9 cellular contexts compared by ENCODE assay signal in the genomic region with DNA sequence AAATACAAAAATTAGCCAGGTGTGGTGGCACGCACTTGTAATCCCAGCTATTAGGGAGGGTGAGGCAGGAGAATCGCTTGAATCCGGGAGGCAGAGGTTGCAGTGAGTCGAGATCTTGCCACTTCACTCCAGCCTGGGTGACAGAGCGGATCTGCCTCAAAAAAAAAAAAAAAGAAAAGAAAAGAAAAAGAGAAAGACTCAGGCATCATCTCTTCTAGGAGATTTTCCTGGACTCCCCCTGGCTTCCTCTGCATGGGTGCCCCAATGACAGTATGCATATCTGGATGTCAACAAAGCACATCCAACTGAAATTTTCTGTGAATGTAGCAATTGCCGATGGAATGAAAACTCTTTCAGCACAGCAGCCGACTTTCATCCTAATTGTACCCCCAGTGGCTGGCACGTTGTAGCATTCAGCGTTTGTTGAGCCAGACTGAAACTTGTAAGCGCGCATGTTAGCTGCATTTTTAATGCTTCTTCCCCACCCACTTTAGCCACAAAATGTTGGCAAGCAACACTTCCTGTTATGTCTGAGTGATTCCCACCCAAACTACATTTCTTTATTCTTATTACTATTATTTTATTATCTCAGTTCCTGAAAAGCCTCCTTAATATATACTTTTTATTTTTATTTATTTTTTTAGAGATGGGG.
DNase-seq lines count a peak whose midpoint lies in the region; TF ChIP-seq lines count a peak whose summit lies in the region.
"Had no signal": no experiment of that assay in that cellular context is flagged by ENCODE, and none has a peak within 500 bp of the region (broad histone marks: within the 10 kb centered on the region; RNA-seq: fewer than 3 reads in every experiment).

No MANE protein-coding gene starts in this region.

- peaks cover 2% of the 10 kb centered on the region for H3K9me3 Mint-ChIP-seq in activated CD4-positive, alpha-beta T cell treated with anti-CD3 and anti-CD28 coated beads, Interleukin-2, amount 10 ng/mL, durations not matched to agents 24 days and 14 days

- no peaks in the 10 kb centered on the region for H4K20me1 ChIP-seq in BLaER1 treated with 17β-estradiol and CSF1 and Interleukin-3, amounts not matched to agents 10 nM and 100 nM
- H4K20me1 ChIP-seq in OCI-LY7 (ENCODE audit: insufficient read depth, low read length), result no peaks in the 10 kb centered on the region

- H3K79me2 ChIP-seq in mesendoderm (ENCODE audit: control insufficient read depth, insufficient read depth, low read length) (no peaks in the 10 kb centered on the region), OCI-LY7 (ENCODE audit: insufficient read depth, low read depth, low read length) (no peaks in the 10 kb centered on the region)

- H3K9me3 ChIP-seq in BLaER1 treated with 17β-estradiol and CSF1 and Interleukin-3, amounts not matched to agents 10 nM and 100 nM (replicated peaks in 1 of 11), result peaks cover 0 to 11% (median 2%) of the 10 kb centered on the region in 11 experiments; a peak in 8 of 22 replicates
- no peaks in the 10 kb centered on the region for H3K9me3 ChIP-seq in OCI-LY7 (ENCODE audit: low read length)
- H3K9me3 ChIP-seq: ovary had no signal

- H2BK5ac ChIP-seq in mesendoderm (ENCODE audit: low read length), result no peak overlapping the region

- no peaks in the 10 kb centered on the region for H3K9me2 ChIP-seq in OCI-LY7 (ENCODE audit: insufficient read depth, low read length)

- H3K36me3 ChIP-seq in BLaER1 treated with 17β-estradiol and CSF1 and Interleukin-3, amounts not matched to agents 10 nM and 100 nM, result no peaks in the 10 kb centered on the region
- H3K36me3 ChIP-seq in mesendoderm (ENCODE audit: control insufficient read depth, insufficient read depth, low read length), result no peaks in the 10 kb centered on the region
- H3K36me3 ChIP-seq in OCI-LY7 (ENCODE audit: insufficient read depth, low read length), result no peaks in the 10 kb centered on the region
- H3K36me3 ChIP-seq: ovary had no signal

- H3K56ac ChIP-seq in mesendoderm (ENCODE audit: low read length), result no peak overlapping the region

- 0 out of 22 replicates have a peak overlapping the region, but pooled peaks of 1 of the 11 experiments have one; percentile 21 for H3K9ac ChIP-seq in BLaER1 treated with 17β-estradiol and CSF1 and Interleukin-3, amounts not matched to agents 10 nM and 100 nM
- H3K9ac ChIP-seq in mesendoderm (ENCODE audit: low read length), result no peak overlapping the region

- no peak overlapping the region for H4K5ac ChIP-seq in mesendoderm (ENCODE audit: low read length)

- H3K36me3 Mint-ChIP-seq in activated CD4-positive, alpha-beta T cell treated with anti-CD3 and anti-CD28 coated beads, Interleukin-2, amount 10 ng/mL, durations not matched to agents 24 days and 14 days (ENCODE audit: low read depth), result peaks cover under 1% of the 10 kb centered on the region

- H3K4me2 ChIP-seq in BLaER1 treated with 17β-estradiol and CSF1 and Interleukin-3, amounts not matched to agents 10 nM and 100 nM, result peak overlapping the region; percentile 26 to 77 (median 57)
- H3K4me2 ChIP-seq in mesendoderm (ENCODE audit: low read length) (no peak overlapping the region), OCI-LY7 (ENCODE audit: low read length) (no peak overlapping the region)

- H3K27ac ChIP-seq in BLaER1 treated with 17β-estradiol and CSF1 and Interleukin-3, amounts not matched to agents 10 nM and 100 nM, result peak overlapping the region in 4 of 11 experiments; percentile 12 to 73 (median 50); a peak in 6 of 22 replicates
- no peak overlapping the region for H3K27ac ChIP-seq in mesendoderm (ENCODE audit: low read depth, low read length)
- H3K27ac ChIP-seq in OCI-LY7 (ENCODE audit: low read depth, low read length, poor library complexity, severe bottlenecking), result no peak overlapping the region
- H3K27ac ChIP-seq: ovary had no signal

- no peak overlapping the region; a peak in 1 of 20 replicates for H3K4me3 ChIP-seq in BLaER1 treated with 17β-estradiol and CSF1 and Interleukin-3, amounts not matched to agents 10 nM and 100 nM
- H3K4me3 ChIP-seq in mesendoderm (ENCODE audit: low read length) (no peak overlapping the region), OCI-LY7 (ENCODE audit: low read depth, low read length, poor library complexity, severe bottlenecking) (no peak overlapping the region)
- H3K4me3 ChIP-seq: ovary had no signal

- H3K27me3 ChIP-seq in BLaER1 treated with 17β-estradiol and CSF1 and Interleukin-3, amounts not matched to agents 10 nM and 100 nM, result no peaks in the 10 kb centered on the region
- no peaks in the 10 kb centered on the region for H3K27me3 ChIP-seq in mesendoderm (ENCODE audit: insufficient read depth, low read length, poor library complexity)
- H3K27me3 ChIP-seq: ovary had no signal

- POLR2A ChIA-PET in OCI-LY7 (lab: Charles Lee), result interaction anchor here (0.7 kb wide), 1 partner anchor 120 kb away, joined by 3 read pairs; no protein-coding TSS in a partner anchor

- H3K79me1 ChIP-seq in mesendoderm (ENCODE audit: low read length), result no peaks in the 10 kb centered on the region

- no peak overlapping the region for H3K4ac ChIP-seq in mesendoderm (ENCODE audit: low read depth, low read length)

- no peak overlapping the region for H4K8ac ChIP-seq in mesendoderm (ENCODE audit: low read depth, low read length)

- no peak overlapping the region for H2AK5ac ChIP-seq in mesendoderm (ENCODE audit: low read length)

- peaks cover 21% of the 10 kb centered on the region for H3K4me1 Mint-ChIP-seq in activated CD4-positive, alpha-beta T cell treated with anti-CD3 and anti-CD28 coated beads, Interleukin-2, amount 10 ng/mL, durations not matched to agents 24 days and 14 days

- TF ChIP-seq CTCF in OCI-LY7 (conservative IDR thresholded peaks at IDR 0.05; ENCODE audit: low read length), result no peak

- peaks cover 9 to 56% (median 20%) of the 10 kb centered on the region in 10 experiments; a peak in 19 of 20 replicates for H3K4me1 ChIP-seq in BLaER1 treated with 17β-estradiol and CSF1 and Interleukin-3, amounts not matched to agents 10 nM and 100 nM
- H3K4me1 ChIP-seq in mesendoderm (ENCODE audit: control insufficient read depth, low read depth, low read length) (no peaks in the 10 kb centered on the region), OCI-LY7 (ENCODE audit: insufficient read depth, low read length, poor library complexity, severe bottlenecking) (no peaks in the 10 kb centered on the region)

- DNase-seq in HCEC 1CT (peak; percentile 32), fibroblast of peridontal ligament (ENCODE audit: extremely low read depth) (peak; percentile 75), mesendoderm (no peak), LoVo (ENCODE audit: low spot score) (no peak), OCI-LY7 (ENCODE audit: low spot score) (no peak), SW 1271 (lab: John Stamatoyannopoulos, UW) (no peak)
- peak; percentile 74 for DNase-seq in activated CD4-positive, alpha-beta T cell treated with anti-CD3 and anti-CD28 coated beads, Interleukin-2, amount 10 ng/mL, durations not matched to agents 24 days and 14 days
- DNase-seq: ovary had no signal

- no peak overlapping the region for H2BK120ac ChIP-seq in mesendoderm (ENCODE audit: low read depth, low read length)

- H3K18ac ChIP-seq in mesendoderm (ENCODE audit: low read length), result no peak overlapping the region

- CTCF ChIA-PET in OCI-LY7 (lab: Charles Lee; ENCODE audit: unreplicated experiment), result no interaction called here

- WGBS in mesendoderm (ENCODE audit: extremely low coverage, insufficient coverage, low lambda C conversion rate), result no CpG with 5 or more reads among the region's 11 CpGs

- no peak overlapping the region for H3K23ac ChIP-seq in mesendoderm (ENCODE audit: low read length)

- no peak overlapping the region for H2BK15ac ChIP-seq in mesendoderm (replicated peaks; ENCODE audit: low read depth)

- peak overlapping the region; percentile 62 for H3K4me3 Mint-ChIP-seq in activated CD4-positive, alpha-beta T cell treated with anti-CD3 and anti-CD28 coated beads, Interleukin-2, amount 10 ng/mL, durations not matched to agents 24 days and 14 days

- no peak overlapping the region for H2AFZ ChIP-seq in OCI-LY7 (ENCODE audit: low read length)

- intact Hi-C loops in activated CD4-positive, alpha-beta T cell treated with anti-CD3 and anti-CD28 coated beads, Interleukin-2, amount 10 ng/mL, durations not matched to agents 24 days and 14 days (cut with micrococcal nuclease), result loop anchor here (2.0 to 10.0 kb wide), 2 partner anchors 17 to 1517 kb away; no protein-coding TSS in a partner anchor
- intact Hi-C loops in OCI-LY7 (cut with micrococcal nuclease; ENCODE audit: unreplicated experiment), result no loop called here

- no peaks in the 10 kb centered on the region for H3K27me3 Mint-ChIP-seq in activated CD4-positive, alpha-beta T cell treated with anti-CD3 and anti-CD28 coated beads, Interleukin-2, amount 10 ng/mL, durations not matched to agents 24 days and 14 days

- no TSS peak for BruUV-seq in OCI-LY7 (replicated peaks; lab: Mats Ljungman, UMichigan)

- no peak overlapping the region for H3K27ac Mint-ChIP-seq in activated CD4-positive, alpha-beta T cell treated with anti-CD3 and anti-CD28 coated beads, Interleukin-2, amount 10 ng/mL, durations not matched to agents 24 days and 14 days

Comparison
In these comparisons a context has a peak if more than half of its experiments do, and no peak if none do; other contexts are left out.
1. H3K4me2 ChIP-seq: peak in BLaER1 treated with 17β-estradiol and CSF1 and Interleukin-3, amounts not matched to agents 10 nM and 100 nM (11 of 11); none in mesendoderm (single experiment) and OCI-LY7 (single experiment).
2. DNase-seq: peak in HCEC 1CT (single experiment), activated CD4-positive, alpha-beta T cell treated with anti-CD3 and anti-CD28 coated beads, Interleukin-2, amount 10 ng/mL, durations not matched to agents 24 days and 14 days (single experiment) and fibroblast of peridontal ligament (single experiment); none in mesendoderm (single experiment), LoVo (single experiment), OCI-LY7 (single experiment) and SW 1271 (0 of 2).